ENCODE assay signal across 8 cellular contexts in genomic region chr2:27954771-27955384, GRCh38.
DNase-seq lines count a peak whose midpoint lies in the region; ATAC-seq and TF ChIP-seq lines count a peak whose summit lies in the region.

No MANE protein-coding gene starts in this region.

- peaks cover 6% of the 10 kb centered on the region for H3K9me3 Mint-ChIP-seq in MCF 10A (ENCODE audit: unreplicated experiment)

- intact Hi-C loops in MCF 10A (cut with micrococcal nuclease): loop anchor here (1.0 to 10.0 kb wide), 9 partner anchors 64 to 492 kb away; partner anchors contain the start of genes BABAM2 and RBKS

- CTCF ChIA-PET in MCF 10A (lab: Yijun Ruan, JAX): interaction anchor here (0.6 to 1.0 kb wide), 3 partner anchors 175 to 320 kb away, joined by 3 read pairs; no protein-coding TSS in a partner anchor

- H3K27ac Mint-ChIP-seq in MCF 10A (ENCODE audit: low read depth, unreplicated experiment): peak overlapping the region; percentile 93

- no TSS peak for BruUV-seq in MCF 10A (replicated peaks; lab: Mats Ljungman, UMichigan)

- POLR2A ChIA-PET in MCF 10A (lab: Yijun Ruan, JAX): interaction anchor here (0.6 to 7.1 kb wide), 28 partner anchors 12 to 482 kb away, joined by 3 to 57 read pairs (median 4); partner anchors contain the start of gene FOSL2

- TF ChIP-seq RAD21 in liver (IDR thresholded peaks at IDR 0.05): peak; percentile 56 to 57

- H3K4me1 ChIP-seq in SJCRH30 (peaks cover 21% of the 10 kb centered on the region), liver (ENCODE audit: control insufficient read depth in 4 of 4, insufficient read depth in 4 of 4, low read length in 3 of 4) (peaks cover 2 to 16% (median 7%) of the 10 kb centered on the region in 4 donors), HAP-1 (no peaks in the 10 kb centered on the region)

- H3K4me1 Mint-ChIP-seq in MCF 10A (ENCODE audit: insufficient read depth, unreplicated experiment): peaks cover 58% of the 10 kb centered on the region

- no peaks in the 10 kb centered on the region for H3K36me3 ChIP-seq in SJCRH30
- no peaks in the 10 kb centered on the region for H3K36me3 ChIP-seq in liver (ENCODE audit: control insufficient read depth in 4 of 4, insufficient read depth in 3 of 4, low read depth in 1 of 4, low read length in 3 of 4)
- no peaks in the 10 kb centered on the region for H3K36me3 ChIP-seq in HAP-1 (replicated peaks)

- peak; percentile 60 for DNase-seq in CD1c-positive myeloid dendritic cell (ENCODE audit: extremely low spot score)
- DNase-seq in SJCRH30: peak; percentile 63 to 85
- DNase-seq in MCF 10A (ENCODE audit: unreplicated experiment): peak; percentile 98
- peak; percentile 62 for DNase-seq in stimulated activated CD8-positive, alpha-beta memory T cell treated with anti-CD3 and anti-CD28 coated beads, Interleukin-4, amount 100 ng/mL, for 48 hours
- DNase-seq in HAP-1 (ENCODE audit: low spot score in 2 of 2): no peak

- H3K36me3 Mint-ChIP-seq in MCF 10A (ENCODE audit: insufficient read depth, unreplicated experiment): no peaks in the 10 kb centered on the region

- no peaks in the 10 kb centered on the region for H3K27me3 Mint-ChIP-seq in MCF 10A (ENCODE audit: insufficient read depth, unreplicated experiment)

- H3K9ac ChIP-seq in liver (ENCODE audit: low read depth in 1 of 2, low read length in 2 of 2): no peak overlapping the region

- H3K4me3 Mint-ChIP-seq in MCF 10A (ENCODE audit: unreplicated experiment): peak overlapping the region; percentile 2

- H3K27me3 ChIP-seq in SJCRH30 (no peaks in the 10 kb centered on the region), liver (ENCODE audit: control insufficient read depth in 4 of 4, insufficient read depth in 4 of 4, low read length in 3 of 4) (no peaks in the 10 kb centered on the region), HAP-1 (ENCODE audit: low read depth) (no peaks in the 10 kb centered on the region)

- H3K4me3 ChIP-seq in SJCRH30 (no peak overlapping the region), liver (ENCODE audit: low read depth in 1 of 3, low read length in 3 of 3) (no peak overlapping the region), HAP-1 (no peak overlapping the region)

- H3K27ac ChIP-seq in SJCRH30 (peak overlapping the region; percentile 13; the same call in 1 of the 2 replicates), liver (ENCODE audit: low read depth in 1 of 2, low read length in 2 of 2) (peak overlapping the region; percentile 28 to 60)

- WGBS in liver: 36% methylated on average over 2 of the region's 2 CpGs

- H3K9me3 ChIP-seq in SJCRH30 (replicated peaks): no peaks in the 10 kb centered on the region
- H3K9me3 ChIP-seq in liver (ENCODE audit: control insufficient read depth in 4 of 4, low read length in 3 of 4): no peaks in the 10 kb centered on the region
- H3K9me3 ChIP-seq in HAP-1: no peaks in the 10 kb centered on the region

- ATAC-seq in HG03108 (IDR thresholded peaks at IDR 0.05; ENCODE audit: unreplicated experiment) (peak; percentile 65), HG02852 (IDR thresholded peaks at IDR 0.05; ENCODE audit: unreplicated experiment) (no peak)

- peak; percentile 29 for TF ChIP-seq CTCF in MCF 10A (IDR thresholded peaks at IDR 0.05; ENCODE audit: unreplicated experiment)
- no peak for TF ChIP-seq CTCF in liver (IDR thresholded peaks at IDR 0.05; ENCODE audit: low read depth, low read length, missing input control)

- in situ Hi-C loops in HAP-1 (cut with MboI; ENCODE audit: low sequenced_read_pairs): no loop called here

TF ChIP-seq in liver, 16 proteins besides CTCF, POLR2A, EP300 and RAD21:
- TF ChIP-seq YY1 (IDR thresholded peaks at IDR 0.05) (no peak), NR2F2 (IDR thresholded peaks at IDR 0.05) (peak; percentile 73), ATF3 (IDR thresholded peaks at IDR 0.05) (no peak), ZBTB33 (IDR thresholded peaks at IDR 0.05) (no peak), JUND (IDR thresholded peaks at IDR 0.05) (peak in 1 of 2 donors; percentile 37), GABPA (IDR thresholded peaks at IDR 0.05 in 1 of 2, conservative IDR thresholded peaks at IDR 0.05 in 1 of 2) (peak in 1 of 2 donors; percentile 27), EGR1 (IDR thresholded peaks at IDR 0.05; ENCODE audit: low read depth in 2 of 2) (no peak), RXRA (IDR thresholded peaks at IDR 0.05) (no peak), REST (IDR thresholded peaks at IDR 0.05) (no peak), FOXA2 (IDR thresholded peaks at IDR 0.05) (no peak), SP1 (IDR thresholded peaks at IDR 0.05) (no peak), HNF4G (IDR thresholded peaks at IDR 0.05) (no peak), TAF1 (conservative IDR thresholded peaks at IDR 0.05) (no peak), HNF4A (conservative IDR thresholded peaks at IDR 0.05) (no peak), FOXA1 (IDR thresholded peaks at IDR 0.05) (no peak)
- TF ChIP-seq, protein P1, sequence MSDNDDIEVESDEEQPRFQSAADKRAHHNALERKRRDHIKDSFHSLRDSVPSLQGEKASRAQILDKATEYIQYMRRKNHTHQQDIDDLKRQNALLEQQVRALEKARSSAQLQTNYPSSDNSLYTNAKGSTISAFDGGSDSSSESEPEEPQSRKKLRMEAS (IDR thresholded peaks at IDR 0.05): no peak
TF ChIP-seq in liver: peak in this region for 3.

Comparison
In these comparisons a context has a peak if more than half of its experiments do, and no peak if none do; other contexts are left out.
1. DNase-seq: peak in CD1c-positive myeloid dendritic cell (single experiment), SJCRH30 (2 of 2), MCF 10A (single experiment) and stimulated activated CD8-positive, alpha-beta memory T cell treated with anti-CD3 and anti-CD28 coated beads, Interleukin-4, amount 100 ng/mL, for 48 hours (single experiment); none in HAP-1 (0 of 2).